ENCODE assay signal across 8 cellular contexts in genomic region chr4:7043521-7044414, GRCh38. TPM values are rescaled to one million over a fixed set of nuclear protein-coding genes. Genes with fewer than 3 reads are reported as not detected.
DNase-seq lines count a peak whose midpoint lies in the region; ATAC-seq and TF ChIP-seq lines count a peak whose summit lies in the region.

No MANE protein-coding gene starts in this region.

- H3K36me3 ChIP-seq in esophagus muscularis mucosa (peaks cover 0 to 2% (median 0%) of the 10 kb centered on the region in 4 donors), neural progenitor cell (no peaks in the 10 kb centered on the region), upper lobe of left lung (peaks cover 0 to 4% (median 0%) of the 10 kb centered on the region in 4 donors)

- TF ChIP-seq EP300 in esophagus muscularis mucosa (IDR thresholded peaks at IDR 0.05) (no peak), upper lobe of left lung (IDR thresholded peaks at IDR 0.05) (no peak)

- peaks cover 17% of the 10 kb centered on the region for H3F3A ChIP-seq in neural progenitor cell (ENCODE audit: low read depth)

- H3K27me3 ChIP-seq in esophagus muscularis mucosa (no peaks in the 10 kb centered on the region), neural progenitor cell (peaks cover 35% of the 10 kb centered on the region), upper lobe of left lung (no peaks in the 10 kb centered on the region)

- TF ChIP-seq CTCF in esophagus muscularis mucosa (IDR thresholded peaks at IDR 0.05) (no peak), neural progenitor cell (IDR thresholded peaks at IDR 0.05) (no peak), upper lobe of left lung (IDR thresholded peaks at IDR 0.05) (peak in 1 of 6 experiments; percentile 18)

- peak overlapping the region; percentile 98 for H2AFZ ChIP-seq in neural progenitor cell (replicated peaks)

- H3K4me3 ChIP-seq in esophagus muscularis mucosa (peak overlapping the region; percentile 95 to 100 (median 98)), neural progenitor cell (peak overlapping the region; percentile 100), upper lobe of left lung (peak overlapping the region; percentile 69 to 99 (median 92))

- intact Hi-C loops in esophagus muscularis mucosa (cut with DNase I), result loop anchor here (1.0 to 10.0 kb wide), 3 partner anchors 27 to 329 kb away; partner anchors contain the start of genes BLOC1S4 and KIAA0232

- H3K4me3 Mint-ChIP-seq in activated T-cell treated with anti-CD3 and anti-CD28 coated beads, Interleukin-2, amount 50 U/mL, for 24 hours, result peak overlapping the region; percentile 89
- peak overlapping the region; percentile 91 for H3K4me3 Mint-ChIP-seq in neural progenitor cell

- H3K9me3 ChIP-seq in esophagus muscularis mucosa (no peaks in the 10 kb centered on the region), neural progenitor cell (ENCODE audit: low read depth) (no peaks in the 10 kb centered on the region), upper lobe of left lung (no peaks in the 10 kb centered on the region)

- DNase-seq in NOMO-1 treated with DMSO at 0.1 percent for 48 hours (lab: John Stamatoyannopoulos, UW; ENCODE audit: unreplicated experiment) (peak; percentile 28), esophagus muscularis mucosa (ENCODE audit: extremely low spot score) (no peak), neural progenitor cell (ENCODE audit: low spot score) (no peak), upper lobe of left lung (peak; percentile 47 to 93), DMS153 (lab: John Stamatoyannopoulos, UW) (no peak)
- peak; percentile 81 for DNase-seq in activated T-cell treated with anti-CD3 and anti-CD28 coated beads, Interleukin-2, amount 50 U/mL, for 24 hours

- H3K79me2 ChIP-seq in neural progenitor cell (ENCODE audit: low read depth), result peaks cover 52% of the 10 kb centered on the region

- peaks cover 56% of the 10 kb centered on the region for H3K4me1 Mint-ChIP-seq in activated T-cell treated with anti-CD3 and anti-CD28 coated beads, Interleukin-2, amount 50 U/mL, for 24 hours (ENCODE audit: low read depth)
- peaks cover 37% of the 10 kb centered on the region for H3K4me1 Mint-ChIP-seq in neural progenitor cell

- no peaks in the 10 kb centered on the region for H3K9me3 Mint-ChIP-seq in activated T-cell treated with anti-CD3 and anti-CD28 coated beads, Interleukin-2, amount 50 U/mL, for 24 hours
- peaks cover 5% of the 10 kb centered on the region for H3K9me3 Mint-ChIP-seq in neural progenitor cell

- TF ChIP-seq POLR2A in esophagus muscularis mucosa (IDR thresholded peaks at IDR 0.05; ENCODE audit: low read depth), result no peak
- TF ChIP-seq POLR2A in upper lobe of left lung (IDR thresholded peaks at IDR 0.05), result peak in 2 of 4 donors; percentile 28 to 33

- peaks cover 41 to 59% (median 53%) of the 10 kb centered on the region in 4 donors for H3K4me1 ChIP-seq in esophagus muscularis mucosa
- H3K4me1 ChIP-seq in neural progenitor cell, result peaks cover 8% of the 10 kb centered on the region
- H3K4me1 ChIP-seq in upper lobe of left lung, result peaks cover 27 to 50% (median 39%) of the 10 kb centered on the region in 4 donors

- H3K36me3 Mint-ChIP-seq in activated T-cell treated with anti-CD3 and anti-CD28 coated beads, Interleukin-2, amount 50 U/mL, for 24 hours (ENCODE audit: low read depth), result peaks cover 25% of the 10 kb centered on the region
- peaks cover 17% of the 10 kb centered on the region for H3K36me3 Mint-ChIP-seq in neural progenitor cell

- H3K27ac ChIP-seq in esophagus muscularis mucosa (replicated peaks in 1 of 4) (peak overlapping the region; percentile 90 to 94 (median 92)), neural progenitor cell (no peak overlapping the region), upper lobe of left lung (peak overlapping the region; percentile 86 to 96 (median 95))

- ATAC-seq in GM18519 (IDR thresholded peaks at IDR 0.05; ENCODE audit: low FRiP score, unreplicated experiment) (peak; percentile 4), HG02610 (IDR thresholded peaks at IDR 0.05; ENCODE audit: unreplicated experiment) (peak; percentile 25), upper lobe of left lung (ENCODE audit: low FRiP score in 2 of 2) (peak in 1 of 2 donors; percentile 22)

- 1% methylated on average over 27 of the region's 88 CpGs for WGBS in esophagus muscularis mucosa
- WGBS in upper lobe of left lung, 2 donors, result 5 to 7% methylated on average over 37 to 39 of the region's 88 CpGs

- no peaks in the 10 kb centered on the region for H3K27me3 Mint-ChIP-seq in activated T-cell treated with anti-CD3 and anti-CD28 coated beads, Interleukin-2, amount 50 U/mL, for 24 hours
- H3K27me3 Mint-ChIP-seq in neural progenitor cell (ENCODE audit: insufficient read depth, low read depth), result peaks cover 9% of the 10 kb centered on the region

- peak overlapping the region; percentile 90 for H3K4me2 ChIP-seq in neural progenitor cell

- H3K9ac ChIP-seq in neural progenitor cell, result peak overlapping the region; percentile 85

- peak overlapping the region; percentile 72 for H3K27ac Mint-ChIP-seq in activated T-cell treated with anti-CD3 and anti-CD28 coated beads, Interleukin-2, amount 50 U/mL, for 24 hours
- H3K27ac Mint-ChIP-seq in neural progenitor cell, result no peak overlapping the region

- peaks cover 58% of the 10 kb centered on the region for H4K20me1 ChIP-seq in neural progenitor cell (ENCODE audit: low read depth)

RNA-seq across cellular contexts. Expression of gene TADA2B, which starts 0.6 kb away (rescaled TPM):
- total RNA-seq in esophagus muscularis mucosa, result 10 to 100 TPM; 19.9 to 31.7 (median 26.3) TPM
- 10.6 and 12.6 TPM in 2 replicates for total RNA-seq in neural progenitor cell (ENCODE audit: low replicate concordance)
- total RNA-seq in upper lobe of left lung, result 10 to 100 TPM; 20.8 to 29.0 (median 26.2) TPM

RNA-seq across cellular contexts. Expression of gene GRPEL1, which starts 24.1 kb away (rescaled TPM):
- 10 to 100 TPM; 17.0 to 34.2 (median 27.5) TPM for total RNA-seq in esophagus muscularis mucosa
- 13.7 and 21.0 TPM in 2 replicates for total RNA-seq in neural progenitor cell (ENCODE audit: low replicate concordance)
- total RNA-seq in upper lobe of left lung, result 10 to 100 TPM in 5 of 6 donors, 1 to 10 TPM in 1; 9.4 to 29.0 (median 24.2) TPM

Comparison
In these comparisons a context has a peak if more than half of its experiments do, and no peak if none do; other contexts are left out.
1. DNase-seq: peak in NOMO-1 treated with DMSO at 0.1 percent for 48 hours (single experiment), activated T-cell treated with anti-CD3 and anti-CD28 coated beads, Interleukin-2, amount 50 U/mL, for 24 hours (single experiment) and upper lobe of left lung (2 of 2); none in esophagus muscularis mucosa (single experiment), neural progenitor cell (single experiment) and DMS153 (single experiment).
2. Peak in every context shown above with its lines, with median percentiles within 50 percentile points of each other: H3K4me3 ChIP-seq.